In the genomic region with DNA sequence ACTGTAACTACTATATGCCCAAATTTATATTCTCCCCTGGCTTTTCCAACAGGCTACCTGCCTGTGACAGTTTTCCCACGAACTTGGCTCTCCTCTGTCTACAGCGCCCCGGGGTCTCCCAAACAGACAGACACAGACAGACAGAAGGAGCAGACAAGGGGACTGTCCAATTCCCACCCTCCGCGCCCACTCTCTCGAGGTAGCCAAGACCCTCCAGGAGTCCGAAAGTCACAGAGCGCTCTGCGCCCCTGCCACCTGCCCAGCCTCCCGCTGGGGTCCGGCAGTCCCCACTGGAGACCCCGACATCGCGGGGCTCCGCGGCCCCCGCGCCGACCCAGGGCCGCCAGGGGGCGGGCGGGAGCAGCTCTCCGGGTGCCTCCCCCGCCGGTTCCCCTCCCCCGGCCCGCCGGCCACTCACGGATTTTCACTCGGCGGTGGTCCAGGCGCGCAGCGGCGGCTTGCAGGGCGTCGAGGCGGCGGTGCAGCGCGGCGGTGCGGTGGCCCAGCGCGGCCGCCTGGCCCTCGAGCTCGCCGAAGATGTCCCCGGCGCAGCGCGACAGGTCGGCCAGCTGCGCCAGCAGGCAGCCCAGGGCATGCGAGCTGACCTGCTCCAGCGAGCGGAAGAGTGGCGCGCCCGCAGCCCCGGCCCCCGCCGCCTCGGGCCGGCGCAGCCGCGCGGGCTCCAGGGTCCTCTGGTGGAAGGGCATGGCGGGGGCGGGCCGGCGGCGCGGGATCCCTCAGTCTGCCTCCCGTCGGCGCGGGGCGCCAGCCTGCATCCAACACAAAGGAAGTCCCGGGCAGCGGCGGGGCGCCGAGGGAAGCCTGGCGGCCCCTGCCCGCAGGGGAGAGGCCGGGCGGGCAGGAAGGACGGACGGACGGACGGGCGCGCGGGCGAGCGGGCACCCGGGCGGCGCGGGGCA, we compare ENCODE assay signal across 8 cellular contexts.
DNase-seq lines count a peak whose midpoint lies in the region; ATAC-seq and TF ChIP-seq lines count a peak whose summit lies in the region.

No MANE protein-coding gene starts in this region.

- H3K4me3 ChIP-seq in lower lobe of right lung: peak overlapping the region; percentile 76

- peak; percentile 89 for TF ChIP-seq CTCF in lower lobe of right lung (IDR thresholded peaks at IDR 0.05)

- H3K9me3 ChIP-seq in lower lobe of right lung: no peaks in the 10 kb centered on the region

- ATAC-seq in HG02840 (IDR thresholded peaks at IDR 0.05; ENCODE audit: low FRiP score, unreplicated experiment): peak; percentile 58
- ATAC-seq in lower lobe of right lung: peak; percentile 86 to 89

- no peaks in the 10 kb centered on the region for H3K36me3 ChIP-seq in lower lobe of right lung

- H3K4me1 ChIP-seq in lower lobe of right lung: peaks cover 7% of the 10 kb centered on the region

- intact Hi-C loops in lower lobe of right lung (cut with DNase I): no loop called here

- DNase-seq in SKM-1 (lab: John Stamatoyannopoulos, UW; ENCODE audit: unreplicated experiment): peak; percentile 29
- no peak for DNase-seq in SKM-1 treated with dmso at 0.1 percent for 144 hours (lab: John Stamatoyannopoulos, UW; ENCODE audit: unreplicated experiment)
- DNase-seq in NCI-H2081 (lab: John Stamatoyannopoulos, UW): peak; percentile 42 to 43
- peak; percentile 60 to 64 for DNase-seq in activated CD4-positive, alpha-beta T cell treated with anti-CD3 and anti-CD28 coated beads, Interleukin-2, amount 50 U/mL, for 48 hours
- DNase-seq in effector CD4-positive, alpha-beta T cell: peak; percentile 13
- DNase-seq in lower lobe of right lung: peak; percentile 81
- DNase-seq in stimulated activated CD8-positive, alpha-beta memory T cell treated with anti-CD3 and anti-CD28 coated beads, Interleukin-15, amount 100 ng/mL, for 48 hours (ENCODE audit: low read depth in 2 of 2): peak; percentile 10 to 21

- H3K27ac ChIP-seq in lower lobe of right lung: peak overlapping the region; percentile 84

- H3K27me3 ChIP-seq in lower lobe of right lung (ENCODE audit: low read depth): no peaks in the 10 kb centered on the region
